1 cellular context compared by ENCODE assay signal in genomic region chr7:131105803-131106680, GRCh38.
TF ChIP-seq lines count a peak whose summit lies in the region.

No MANE protein-coding gene starts in this region.

TF ChIP-seq in HepG2, 621 proteins besides CTCF, POLR2A, EP300 and RAD21 (continued from another document and continues in another):
- TF ChIP-seq ARID4A (CRISPR knock-in tag; IDR thresholded peaks at IDR 0.05; ENCODE audit: borderline replicate concordance) (peak; percentile 93), SNRNP70 (IDR thresholded peaks at IDR 0.05; ENCODE audit: low read depth, low read length) (no peak), ARID5B (CRISPR knock-in tag; IDR thresholded peaks at IDR 0.05) (peak; percentile 35; the same call in 1 of the 2 replicates), SP5 (CRISPR knock-in tag; IDR thresholded peaks at IDR 0.05; ENCODE audit: borderline replicate concordance, low read depth) (no peak), POLR2AphosphoS2 (IDR thresholded peaks at IDR 0.05; ENCODE audit: low read depth, low read length) (no peak), ZNF558 (CRISPR knock-in tag; IDR thresholded peaks at IDR 0.05; ENCODE audit: borderline replicate concordance) (peak; percentile 87; the same call in 1 of the 2 replicates), MIER2 (CRISPR knock-in tag; IDR thresholded peaks at IDR 0.05) (no peak), ZFP91 (CRISPR knock-in tag; IDR thresholded peaks at IDR 0.05; ENCODE audit: borderline replicate concordance) (peak; percentile 78), SALL1 (CRISPR knock-in tag; IDR thresholded peaks at IDR 0.05) (peak; percentile 82), IKZF5 (CRISPR knock-in tag; IDR thresholded peaks at IDR 0.05) (0 out of 2 replicates have a peak, but pooled peaks have one; percentile 35), ZNF124 (CRISPR knock-in tag; IDR thresholded peaks at IDR 0.05) (no peak), ZNF350 (CRISPR knock-in tag; IDR thresholded peaks at IDR 0.05; ENCODE audit: borderline replicate concordance, low read depth) (peak; percentile 52; the same call in 1 of the 2 replicates), ZNF691 (CRISPR knock-in tag; IDR thresholded peaks at IDR 0.05; ENCODE audit: borderline replicate concordance, low read depth) (0 out of 2 replicates have a peak, but pooled peaks have one; percentile 45), ARID3A (IDR thresholded peaks at IDR 0.05; ENCODE audit: low read depth, low read length) (no peak), RAD51 (IDR thresholded peaks at IDR 0.05; ENCODE audit: borderline replicate concordance) (no peak), ZNF562 (CRISPR knock-in tag; IDR thresholded peaks at IDR 0.05; ENCODE audit: borderline replicate concordance) (no peak), MTERF4 (CRISPR knock-in tag; IDR thresholded peaks at IDR 0.05) (0 out of 2 replicates have a peak, but pooled peaks have one; percentile 68), ZNF788 (CRISPR knock-in tag; IDR thresholded peaks at IDR 0.05; ENCODE audit: borderline replicate concordance) (peak; percentile 77; the same call in 1 of the 2 replicates), CEBPB (IDR thresholded peaks at IDR 0.05; ENCODE audit: borderline replicate concordance, low read depth, low read length) (no peak), NFYB (CRISPR knock-in tag; IDR thresholded peaks at IDR 0.05) (peak; percentile 11; the same call in 1 of the 2 replicates), ZBTB38 (CRISPR knock-in tag; IDR thresholded peaks at IDR 0.05) (peak; percentile 53; the same call in 1 of the 2 replicates), DPF2 (CRISPR knock-in tag; IDR thresholded peaks at IDR 0.05; ENCODE audit: borderline replicate concordance, low read depth) (no peak), REPIN1 (CRISPR knock-in tag; IDR thresholded peaks at IDR 0.05; ENCODE audit: borderline replicate concordance, low read depth) (no peak), ZNF891 (CRISPR knock-in tag; IDR thresholded peaks at IDR 0.05) (peak; percentile 69; the same call in 1 of the 2 replicates), HMG20B (CRISPR knock-in tag; conservative IDR thresholded peaks at IDR 0.05) (no peak), ZNF550 (CRISPR knock-in tag; IDR thresholded peaks at IDR 0.05; ENCODE audit: borderline replicate concordance) (no peak), UBTF (CRISPR knock-in tag; IDR thresholded peaks at IDR 0.05) (peak; percentile 74), DR1 (CRISPR knock-in tag; IDR thresholded peaks at IDR 0.05) (0 out of 2 replicates have a peak, but pooled peaks have one; percentile 35), HIC2 (CRISPR knock-in tag; IDR thresholded peaks at IDR 0.05; ENCODE audit: low read depth) (peak; percentile 65; the same call in 1 of the 2 replicates), BHLHE40 (IDR thresholded peaks at IDR 0.05; ENCODE audit: low read length) (peak; percentile 87), RBM22 (optimal IDR thresholded peaks at IDR 0.05; ENCODE audit: low read length) (peak; percentile 65), HBP1 (CRISPR knock-in tag; IDR thresholded peaks at IDR 0.05; ENCODE audit: low read depth) (0 out of 2 replicates have a peak, but pooled peaks have one; percentile 48), ZNF841 (CRISPR knock-in tag; IDR thresholded peaks at IDR 0.05; ENCODE audit: borderline replicate concordance) (no peak), ESRRA (CRISPR knock-in tag; IDR thresholded peaks at IDR 0.05; ENCODE audit: low read depth) (peak; percentile 58; the same call in 1 of the 2 replicates), NR1H2 (CRISPR knock-in tag; IDR thresholded peaks at IDR 0.05; ENCODE audit: borderline replicate concordance, low read depth) (no peak), PLRG1 (conservative IDR thresholded peaks at IDR 0.05) (no peak), ZFP62 (CRISPR knock-in tag; IDR thresholded peaks at IDR 0.05) (no peak), ISX (CRISPR knock-in tag; conservative IDR thresholded peaks at IDR 0.05) (no peak)
